ENCODE assay signal across 1 cellular context in the genomic region with DNA sequence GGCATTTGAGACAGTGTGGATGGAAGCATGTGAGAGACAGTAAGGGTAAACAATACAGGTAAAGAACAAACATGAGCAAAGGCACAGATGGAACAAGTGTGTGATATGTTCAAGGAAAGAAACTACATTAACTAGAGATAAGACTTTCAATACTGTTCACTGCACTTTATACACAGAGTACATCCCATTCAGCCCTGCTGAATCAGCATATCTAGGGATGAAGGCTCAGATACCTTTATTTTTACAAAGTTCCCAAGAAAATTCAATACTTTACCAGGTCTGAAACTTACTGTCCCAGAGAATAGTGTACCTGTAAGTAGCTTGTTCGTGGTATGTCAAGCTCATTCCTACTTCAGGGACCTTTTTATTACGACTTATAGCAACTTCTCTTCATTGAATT.
TF ChIP-seq lines count a peak whose summit lies in the region.

No MANE protein-coding gene starts in this region.

TF ChIP-seq in HepG2, 621 proteins besides CTCF, POLR2A, EP300 and RAD21 (continued from another document):
- TF ChIP-seq, protein P1, sequence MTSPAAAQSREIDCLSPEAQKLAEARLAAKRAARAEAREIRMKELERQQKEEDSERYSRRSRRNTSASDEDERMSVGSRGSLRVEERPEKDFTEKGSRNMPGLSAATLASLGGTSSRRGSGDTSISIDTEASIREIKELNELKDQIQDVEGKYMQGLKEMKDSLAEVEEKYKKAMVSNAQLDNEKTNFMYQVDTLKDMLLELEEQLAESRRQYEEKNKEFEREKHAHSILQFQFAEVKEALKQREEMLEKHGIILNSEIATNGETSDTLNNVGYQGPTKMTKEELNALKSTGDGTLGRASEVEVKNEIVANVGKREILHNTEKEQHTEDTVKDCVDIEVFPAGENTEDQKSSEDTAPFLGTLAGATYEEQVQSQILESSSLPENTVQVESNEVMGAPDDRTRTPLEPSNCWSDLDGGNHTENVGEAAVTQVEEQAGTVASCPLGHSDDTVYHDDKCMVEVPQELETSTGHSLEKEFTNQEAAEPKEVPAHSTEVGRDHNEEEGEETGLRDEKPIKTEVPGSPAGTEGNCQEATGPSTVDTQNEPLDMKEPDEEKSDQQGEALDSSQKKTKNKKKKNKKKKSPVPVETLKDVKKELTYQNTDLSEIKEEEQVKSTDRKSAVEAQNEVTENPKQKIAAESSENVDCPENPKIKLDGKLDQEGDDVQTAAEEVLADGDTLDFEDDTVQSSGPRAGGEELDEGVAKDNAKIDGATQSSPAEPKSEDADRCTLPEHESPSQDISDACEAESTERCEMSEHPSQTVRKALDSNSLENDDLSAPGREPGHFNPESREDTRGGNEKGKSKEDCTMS (CRISPR knock-in tag; conservative IDR thresholded peaks at IDR 0.05), result no peak
- TF ChIP-seq HOXD1 (CRISPR knock-in tag; IDR thresholded peaks at IDR 0.05) (no peak), TOE1 (CRISPR knock-in tag; IDR thresholded peaks at IDR 0.05) (no peak), MAFF (IDR thresholded peaks at IDR 0.05; ENCODE audit: low read depth, low read length) (peak; percentile 90), ZNF230 (CRISPR knock-in tag; IDR thresholded peaks at IDR 0.05) (no peak), ZNF674 (CRISPR knock-in tag; IDR thresholded peaks at IDR 0.05; ENCODE audit: low read depth) (no peak), TBP (CRISPR knock-in tag; IDR thresholded peaks at IDR 0.05) (no peak)
- TF ChIP-seq, protein P2, sequence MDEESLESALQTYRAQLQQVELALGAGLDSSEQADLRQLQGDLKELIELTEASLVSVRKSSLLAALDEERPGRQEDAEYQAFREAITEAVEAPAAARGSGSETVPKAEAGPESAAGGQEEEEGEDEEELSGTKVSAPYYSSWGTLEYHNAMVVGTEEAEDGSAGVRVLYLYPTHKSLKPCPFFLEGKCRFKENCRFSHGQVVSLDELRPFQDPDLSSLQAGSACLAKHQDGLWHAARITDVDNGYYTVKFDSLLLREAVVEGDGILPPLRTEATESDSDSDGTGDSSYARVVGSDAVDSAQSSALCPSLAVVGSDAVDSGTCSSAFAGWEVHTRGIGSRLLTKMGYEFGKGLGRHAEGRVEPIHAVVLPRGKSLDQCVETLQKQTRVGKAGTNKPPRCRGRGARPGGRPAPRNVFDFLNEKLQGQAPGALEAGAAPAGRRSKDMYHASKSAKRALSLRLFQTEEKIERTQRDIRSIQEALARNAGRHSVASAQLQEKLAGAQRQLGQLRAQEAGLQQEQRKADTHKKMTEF (CRISPR knock-in tag; IDR thresholded peaks at IDR 0.05), result no peak
